Comparison of ENCODE assay signal across 17 cellular contexts in the genomic region with DNA sequence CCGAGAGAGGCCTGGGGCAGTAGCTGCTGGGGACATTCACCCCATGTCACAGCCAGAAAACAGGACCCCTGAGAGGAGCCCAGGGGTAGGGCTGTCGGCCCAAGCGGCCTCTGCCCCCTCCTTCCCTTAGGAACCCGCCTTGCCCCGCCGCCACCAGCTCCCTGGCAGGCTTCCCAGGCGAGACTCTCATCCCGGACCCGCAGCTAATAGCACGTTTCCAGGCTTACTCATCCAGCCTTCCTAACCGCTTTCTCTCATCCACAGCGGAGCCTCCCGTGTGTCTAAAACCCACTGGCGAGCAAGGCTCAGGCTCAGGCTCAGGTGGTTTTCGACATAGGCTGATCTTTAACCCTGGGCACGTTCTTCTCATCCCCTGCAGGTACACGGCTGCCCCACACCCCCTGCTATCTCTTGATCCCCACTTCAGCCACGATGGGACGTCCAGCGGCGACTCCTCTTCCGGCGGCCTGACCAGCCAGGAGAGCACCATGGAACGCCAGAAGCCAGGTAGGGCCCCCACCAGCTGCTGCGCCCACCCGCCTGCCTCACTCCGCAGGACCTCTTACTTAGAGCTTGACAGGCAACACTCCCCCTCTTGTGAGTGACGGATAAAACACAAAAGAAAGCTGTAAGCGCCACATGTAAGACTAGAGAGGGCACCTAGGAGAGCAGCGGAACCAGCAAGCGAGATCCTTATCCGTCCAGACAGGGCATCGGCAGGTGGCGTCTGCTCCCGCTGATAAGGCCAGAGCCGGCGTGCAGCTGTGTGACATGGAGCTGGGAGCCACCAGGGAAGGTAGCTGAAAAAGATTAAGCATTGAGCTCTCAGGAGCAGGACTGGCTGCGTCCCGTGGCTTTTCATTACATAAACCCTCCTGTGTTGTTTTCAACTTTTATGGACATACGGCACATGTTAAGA.
DNase-seq lines count a peak whose midpoint lies in the region; ATAC-seq and TF ChIP-seq lines count a peak whose summit lies in the region.
"Had no signal": no experiment of that assay in that cellular context is flagged by ENCODE, and none has a peak within 500 bp of the region (broad histone marks: within the 10 kb centered on the region; RNA-seq: fewer than 3 reads in every experiment).

No MANE protein-coding gene starts in this region.

- WGBS in mesendoderm (ENCODE audit: extremely low coverage, insufficient coverage, low lambda C conversion rate), result no CpG with 5 or more reads among the region's 40 CpGs
- 92 to 93% methylated on average over 31 to 40 of the region's 40 CpGs for WGBS in body of pancreas, 2 donors

- TF ChIP-seq POLR2A in body of pancreas (IDR thresholded peaks at IDR 0.05), result no peak

- no peak overlapping the region for H2BK15ac ChIP-seq in mesendoderm (replicated peaks; ENCODE audit: low read depth)

- no peaks in the 10 kb centered on the region for H3K79me2 ChIP-seq in mesendoderm (ENCODE audit: control insufficient read depth, insufficient read depth, low read length)

- intact Hi-C loops in body of pancreas (cut with DNase I), result no loop called here

- H3K4me3 ChIP-seq in MG63, result no peak overlapping the region
- H3K4me3 ChIP-seq in mesendoderm (ENCODE audit: low read length), result no peak overlapping the region
- H3K4me3 ChIP-seq in body of pancreas, result no peak overlapping the region
- H3K4me3 ChIP-seq: ascending aorta, gastrocnemius medialis had no signal

- H3K9ac ChIP-seq in mesendoderm (ENCODE audit: low read length), result no peak overlapping the region

- no peak overlapping the region for H3K4me2 ChIP-seq in mesendoderm (ENCODE audit: low read length)

- H3K79me1 ChIP-seq in mesendoderm (ENCODE audit: low read length), result no peaks in the 10 kb centered on the region

- no peak overlapping the region for H3K4ac ChIP-seq in mesendoderm (ENCODE audit: low read depth, low read length)

- H3K56ac ChIP-seq in mesendoderm (ENCODE audit: low read length), result no peak overlapping the region

- H3K9me3 ChIP-seq in MG63 (no peaks in the 10 kb centered on the region), body of pancreas (no peaks in the 10 kb centered on the region)
- H3K9me3 ChIP-seq: ascending aorta, gastrocnemius medialis had no signal

- no peaks in the 10 kb centered on the region for H3K4me1 ChIP-seq in mesendoderm (ENCODE audit: control insufficient read depth, low read depth, low read length)
- H3K4me1 ChIP-seq in body of pancreas, result no peaks in the 10 kb centered on the region
- H3K4me1 ChIP-seq: ascending aorta, gastrocnemius medialis had no signal

- DNase-seq in EL, result peak; percentile 66
- DNase-seq in MG63, result peak; percentile 93
- peak; percentile 91 for DNase-seq in astrocyte of the hippocampus (ENCODE audit: low read depth, low spot score)
- DNase-seq in mesendoderm, result peak; percentile 47
- no peak for DNase-seq in RKO (ENCODE audit: low spot score)
- no peak for DNase-seq in stimulated activated naive CD8-positive, alpha-beta T cell treated with anti-CD3 and anti-CD28 coated beads, Interleukin-15, Interleukin-2, amounts not matched to agents 100 U/mL and 50 U/mL, for 24 hours
- no peak for DNase-seq in NCI-H187 (lab: John Stamatoyannopoulos, UW)
- DNase-seq in body of pancreas, result no peak
- DNase-seq: activated B cell treated with CpG ODN at 0.5 μM for 24 hours; activated gamma-delta T cell; C1 segment of cervical spinal cord; effector memory CD8-positive, alpha-beta T cell; gastrocnemius medialis; midbrain; NCI-H1417; stimulated activated CD4-positive, alpha-beta T cell treated with anti-CD3 and anti-CD28 coated beads, Interleukin-12 subunit alpha, Interleukin-12 subunit beta, amount 100 ng/mL, for 4 hours had no signal

- H3K36me3 ChIP-seq in MG63, result peaks cover 24% of the 10 kb centered on the region
- H3K36me3 ChIP-seq in mesendoderm (ENCODE audit: control insufficient read depth, insufficient read depth, low read length), result no peaks in the 10 kb centered on the region
- peaks cover 4 to 8% of the 10 kb centered on the region in 2 donors for H3K36me3 ChIP-seq in body of pancreas (replicated peaks in 1 of 2; ENCODE audit: insufficient read depth in 1 of 2, low read depth in 2 of 2)

- H4K8ac ChIP-seq in mesendoderm (ENCODE audit: low read depth, low read length), result no peak overlapping the region

- H3K18ac ChIP-seq in mesendoderm (ENCODE audit: low read length), result no peak overlapping the region

- H3K27ac ChIP-seq in mesendoderm (ENCODE audit: low read depth, low read length) (no peak overlapping the region), body of pancreas (no peak overlapping the region)
- H3K27ac ChIP-seq: ascending aorta, gastrocnemius medialis had no signal

- H2BK5ac ChIP-seq in mesendoderm (ENCODE audit: low read length), result no peak overlapping the region

- H4K5ac ChIP-seq in mesendoderm (ENCODE audit: low read length), result no peak overlapping the region

- no peak overlapping the region for H2AK5ac ChIP-seq in mesendoderm (ENCODE audit: low read length)

- no peak overlapping the region for H2BK120ac ChIP-seq in mesendoderm (ENCODE audit: low read depth, low read length)

- H3K23ac ChIP-seq in mesendoderm (ENCODE audit: low read length), result no peak overlapping the region

- ATAC-seq in stimulated activated naive CD8-positive, alpha-beta T cell treated with anti-CD3 and anti-CD28 coated beads, Interleukin-15, Interleukin-2, amounts not matched to agents 100 U/mL and 50 U/mL, for 24 hours, result no peak
- no peak for ATAC-seq in body of pancreas
- ATAC-seq: effector memory CD8-positive, alpha-beta T cell; gastrocnemius medialis had no signal

- H3K27me3 ChIP-seq in MG63 (no peaks in the 10 kb centered on the region), mesendoderm (ENCODE audit: insufficient read depth, low read length, poor library complexity) (no peaks in the 10 kb centered on the region), body of pancreas (no peaks in the 10 kb centered on the region)
- H3K27me3 ChIP-seq: ascending aorta, gastrocnemius medialis had no signal

- TF ChIP-seq CTCF in body of pancreas (IDR thresholded peaks at IDR 0.05), result no peak

Comparison
In these comparisons a context has a peak if more than half of its experiments do, and no peak if none do; other contexts are left out.
1. DNase-seq: peak in EL (single experiment), MG63 (single experiment), astrocyte of the hippocampus (single experiment) and mesendoderm (single experiment); none in RKO (single experiment), stimulated activated naive CD8-positive, alpha-beta T cell treated with anti-CD3 and anti-CD28 coated beads, Interleukin-15, Interleukin-2, amounts not matched to agents 100 U/mL and 50 U/mL, for 24 hours (single experiment), NCI-H187 (0 of 2) and body of pancreas (0 of 4).